13 cellular contexts compared by ENCODE assay signal in the genomic region with DNA sequence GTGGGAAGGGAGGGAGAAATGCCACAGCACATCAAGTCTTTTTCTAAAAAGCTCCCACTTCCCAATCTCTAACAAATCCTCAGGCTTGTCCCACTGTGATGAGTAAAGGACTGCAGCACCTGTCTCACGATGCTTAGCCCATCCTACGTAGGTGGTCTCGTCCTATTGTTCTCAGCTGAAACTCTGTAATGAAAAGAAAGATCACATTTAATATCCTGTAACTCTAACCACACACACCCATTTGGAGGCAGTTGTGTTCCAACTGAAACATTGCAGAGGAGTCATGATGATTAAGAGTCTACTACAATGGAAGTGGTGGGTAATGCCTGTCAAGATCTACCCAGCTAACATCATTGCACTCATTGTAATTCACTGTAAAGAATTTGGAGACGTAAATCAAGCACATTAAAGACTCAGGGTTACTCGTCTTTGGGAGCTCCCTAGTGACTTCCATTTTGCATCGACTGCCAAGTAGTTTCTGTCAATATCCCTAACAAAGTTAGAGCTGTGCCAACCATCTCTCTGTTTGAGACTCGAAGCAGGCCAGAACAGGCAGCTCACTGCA.
"Had no signal": no experiment of that assay in that cellular context is flagged by ENCODE, and none has a peak within 500 bp of the region (broad histone marks: within the 10 kb centered on the region; RNA-seq: fewer than 3 reads in every experiment).

No MANE protein-coding gene starts in this region.

- H3K36me3 Mint-ChIP-seq: activated naive CD8-positive, alpha-beta T cell treated with anti-CD3 and anti-CD28 coated beads, Interleukin-2, amount 10 ng/mL, durations not matched to agents 7 days and 5 days; memory B cell; naive thymus-derived CD4-positive, alpha-beta T cell had no signal

- FAIRE-seq: kidney had no signal

- H3K9me3 Mint-ChIP-seq: memory B cell had no signal

- H3K27ac Mint-ChIP-seq: activated naive CD8-positive, alpha-beta T cell treated with anti-CD3 and anti-CD28 coated beads, Interleukin-2, amount 10 ng/mL, durations not matched to agents 7 days and 5 days; memory B cell; naive thymus-derived CD4-positive, alpha-beta T cell had no signal

- H3K4me1 Mint-ChIP-seq: activated naive CD8-positive, alpha-beta T cell treated with anti-CD3 and anti-CD28 coated beads, Interleukin-2, amount 10 ng/mL, durations not matched to agents 7 days and 5 days; memory B cell; naive thymus-derived CD4-positive, alpha-beta T cell had no signal

- ATAC-seq: left ventricle myocardium superior; mucosa of descending colon; naive thymus-derived CD4-positive, alpha-beta T cell had no signal

- H3K4me3 Mint-ChIP-seq: activated naive CD8-positive, alpha-beta T cell treated with anti-CD3 and anti-CD28 coated beads, Interleukin-2, amount 10 ng/mL, durations not matched to agents 7 days and 5 days; memory B cell; naive thymus-derived CD4-positive, alpha-beta T cell had no signal

- H3K4me3 ChIP-seq: breast epithelium, mucosa of descending colon, tibial artery, uterus had no signal

- DNase-seq: activated CD4-positive, alpha-beta T cell treated with anti-CD3 and anti-CD28 coated beads, Interleukin-2, amount 50 U/mL, for 1 hour; activated naive CD4-positive, alpha-beta T cell; activated naive CD8-positive, alpha-beta T cell treated with anti-CD3 and anti-CD28 coated beads, Interleukin-2, amount 10 ng/mL, durations not matched to agents 7 days and 5 days; kidney; left ventricle myocardium superior; mucosa of descending colon; naive thymus-derived CD4-positive, alpha-beta T cell; retina; stimulated activated naive CD4-positive, alpha-beta T cell; tibial artery; uterus had no signal
